8 cellular contexts compared by ENCODE assay signal in genomic region chr1:160618763-160619274, GRCh38. TPM values are rescaled to one million over a fixed set of nuclear protein-coding genes. Genes with fewer than 3 reads are reported as not detected.
DNase-seq lines count a peak whose midpoint lies in the region; ATAC-seq and TF ChIP-seq lines count a peak whose summit lies in the region.

No MANE protein-coding gene starts in this region.

- H3K4me3 ChIP-seq in Peyer's patch (no peak overlapping the region), endodermal cell (ENCODE audit: low read length) (no peak overlapping the region), upper lobe of left lung (no peak overlapping the region)

- H3K27ac Mint-ChIP-seq in endodermal cell = no peak overlapping the region

- H3K9ac ChIP-seq in endodermal cell (ENCODE audit: extremely low read depth, low read length, poor library complexity, severe bottlenecking) = no peak overlapping the region

- TF ChIP-seq CTCF in Peyer's patch (IDR thresholded peaks at IDR 0.05) (peak; percentile 18 to 56 (median 47)), endodermal cell (conservative IDR thresholded peaks at IDR 0.05) (peak; percentile 73), upper lobe of left lung (IDR thresholded peaks at IDR 0.05) (peak; percentile 33 to 66 (median 48))

- H3K27ac ChIP-seq in Peyer's patch = no peak overlapping the region
- H3K27ac ChIP-seq in endodermal cell (ENCODE audit: low read depth, low read length) = no peak overlapping the region
- no peak overlapping the region for H3K27ac ChIP-seq in upper lobe of left lung
- no peak overlapping the region for H3K27ac ChIP-seq in caudate nucleus (ENCODE audit: low read depth, low read length)

- no peaks in the 10 kb centered on the region for H3K9me3 ChIP-seq in Peyer's patch
- H3K9me3 ChIP-seq in endodermal cell (ENCODE audit: control insufficient read depth, low read length) = peaks cover 23% of the 10 kb centered on the region
- H3K9me3 ChIP-seq in upper lobe of left lung = no peaks in the 10 kb centered on the region

- peak; percentile 32 for DNase-seq in stimulated activated CD4-positive, alpha-beta T cell treated with anti-CD3 and anti-CD28 coated beads, Interleukin-1b, Interleukin-23, amount 100 ng/mL, for 48 hours
- DNase-seq in stimulated activated CD4-positive, alpha-beta T cell treated with anti-CD3 and anti-CD28 coated beads, Interleukin-12 subunit alpha, Interleukin-12 subunit beta, amount 100 ng/mL, for 4 hours = no peak
- DNase-seq in Peyer's patch (no peak), endodermal cell (no peak), upper lobe of left lung (no peak), caudate nucleus (lab: John Stamatoyannopoulos, UW) (no peak), retina (no peak)

- no peaks in the 10 kb centered on the region for H3K27me3 ChIP-seq in Peyer's patch
- H3K27me3 ChIP-seq in endodermal cell (ENCODE audit: control insufficient read depth, insufficient read depth, low read length, poor library complexity, severe bottlenecking) = no peaks in the 10 kb centered on the region
- H3K27me3 ChIP-seq in upper lobe of left lung = no peaks in the 10 kb centered on the region

- H3K4me1 ChIP-seq in Peyer's patch = peaks cover 0 to under 1% (median 0%) of the 10 kb centered on the region in 4 donors
- peaks cover 2% of the 10 kb centered on the region for H3K4me1 ChIP-seq in endodermal cell (ENCODE audit: control insufficient read depth, insufficient read depth, low read length)
- H3K4me1 ChIP-seq in upper lobe of left lung = no peaks in the 10 kb centered on the region

- TF ChIP-seq EP300 in upper lobe of left lung (IDR thresholded peaks at IDR 0.05) = no peak

- peaks cover 9% of the 10 kb centered on the region for H3K9me3 Mint-ChIP-seq in endodermal cell

- 93 to 96% methylated on average over 3 of the region's 3 CpGs for WGBS in endodermal cell (ENCODE audit: insufficient coverage in 1 of 2, insufficient read length in 1 of 2), 2 experiments
- 93 to 95% methylated on average over 3 of the region's 3 CpGs for WGBS in upper lobe of left lung, 2 donors

- no peaks in the 10 kb centered on the region for H3K36me3 ChIP-seq in Peyer's patch
- H3K36me3 ChIP-seq in endodermal cell (ENCODE audit: control insufficient read depth, insufficient read depth, low read length) = no peaks in the 10 kb centered on the region
- H3K36me3 ChIP-seq in upper lobe of left lung = no peaks in the 10 kb centered on the region

- H3K36me3 Mint-ChIP-seq in endodermal cell (ENCODE audit: low read depth) = peaks cover 4% of the 10 kb centered on the region

- ATAC-seq in upper lobe of left lung (ENCODE audit: low FRiP score in 2 of 2) (peak in 1 of 2 donors; percentile 38), HG02623 (IDR thresholded peaks at IDR 0.05; ENCODE audit: unreplicated experiment) (no peak)

- no peaks in the 10 kb centered on the region for H3K4me1 Mint-ChIP-seq in endodermal cell

- no peaks in the 10 kb centered on the region for H3K27me3 Mint-ChIP-seq in endodermal cell (ENCODE audit: insufficient read depth)

- H3K4me3 Mint-ChIP-seq in endodermal cell = no peak overlapping the region

- no peak for TF ChIP-seq POLR2A in Peyer's patch (IDR thresholded peaks at IDR 0.05)
- TF ChIP-seq POLR2A in upper lobe of left lung (IDR thresholded peaks at IDR 0.05) = no peak

RNA-seq across cellular contexts. Expression of gene SLAMF1, which starts 28.0 kb away (rescaled TPM):
- 1 to 10 TPM in 3 of 4 donors, not detected in 1; 2.5 to 9.1 (median 6.0) TPM for total RNA-seq in Peyer's patch
- not detected for total RNA-seq in endodermal cell
- not detected for polyA plus RNA-seq in endodermal cell (2013, experiment 1 of 2)
- polyA plus RNA-seq in endodermal cell (2013, experiment 2 of 2) = not detected
- 1 to 10 TPM in 4 of 6 donors, under 1 TPM in 2; 0.11 to 3.9 (median 1.5) TPM for total RNA-seq in upper lobe of left lung

RNA-seq across cellular contexts. Expression of gene CD84, which starts 39.5 kb away (rescaled TPM):
- total RNA-seq in Peyer's patch (10 to 100 TPM in 1 of 4 donors, 1 to 10 TPM in 3; 2.7 to 24.8 (median 5.2) TPM), endodermal cell (not detected), upper lobe of left lung (10 to 100 TPM in 5 of 6 donors, 1 to 10 TPM in 1; 8.9 to 26.4 (median 17.4) TPM)
- polyA plus RNA-seq in endodermal cell (2013, experiment 1 of 2) = not detected
- polyA plus RNA-seq in endodermal cell (2013, experiment 2 of 2) = not detected
